ENCODE assay signal across 18 cellular contexts in genomic region chr4:105257817-105258495, GRCh38.
DNase-seq lines count a peak whose midpoint lies in the region; ATAC-seq, FAIRE-seq and TF ChIP-seq lines count a peak whose summit lies in the region.
"Had no signal": no experiment of that assay in that cellular context is flagged by ENCODE, and none has a peak within 500 bp of the region (broad histone marks: within the 10 kb centered on the region; RNA-seq: fewer than 3 reads in every experiment).

No MANE protein-coding gene starts in this region.

- H3K36me3 Mint-ChIP-seq in GM23338 (ENCODE audit: low read depth) = no peaks in the 10 kb centered on the region

- no peaks in the 10 kb centered on the region for H3K4me1 Mint-ChIP-seq in GM23338
- H3K4me1 Mint-ChIP-seq: activated T-helper 17 cell treated with anti-CD3 and anti-CD28 coated beads, Interleukin-2, amount 50 U/mL, for 72 hours; H9; naive thymus-derived CD8-positive, alpha-beta T cell had no signal

- no peak for FAIRE-seq in GM12891 (lab: Jason Lieb, UNC)

- no peaks in the 10 kb centered on the region for H3F3A ChIP-seq in GM23338 (replicated peaks; ENCODE audit: low read depth)
- no peaks in the 10 kb centered on the region for H3F3A ChIP-seq in neural cell (ENCODE audit: insufficient read depth, low read length, poor library complexity, severe bottlenecking)

- no peaks in the 10 kb centered on the region for H3K4me1 ChIP-seq in GM23338 (ENCODE audit: insufficient read depth)
- no peaks in the 10 kb centered on the region for H3K4me1 ChIP-seq in OCI-LY3 (ENCODE audit: low read length)
- H3K4me1 ChIP-seq: parathyroid adenoma, tibial artery had no signal

- TF ChIP-seq CTCF in GM23338 (conservative IDR thresholded peaks at IDR 0.05; ENCODE audit: low read depth in 2 of 2) (peak; percentile 16 to 22; a peak in 1 of 4 replicates), OCI-LY3 (IDR thresholded peaks at IDR 0.05; ENCODE audit: low read depth, low read length) (peak; percentile 23; the same call in 1 of the 2 replicates), choroid plexus epithelial cell (conservative IDR thresholded peaks at IDR 0.05; ENCODE audit: low read depth, low read length) (peak; percentile 39), neural cell (IDR thresholded peaks at IDR 0.05; ENCODE audit: poor library complexity, severe bottlenecking) (no peak)

- H4K20me1 ChIP-seq in GM23338 (replicated peaks; ENCODE audit: insufficient read depth) (0 out of 2 replicates have a peak, but pooled peaks cover 4% of the 10 kb centered on the region), OCI-LY3 (ENCODE audit: insufficient read depth, low read length) (no peaks in the 10 kb centered on the region), neural cell (ENCODE audit: insufficient read depth) (no peaks in the 10 kb centered on the region)

- no peak overlapping the region for H3K27ac Mint-ChIP-seq in GM23338
- H3K27ac Mint-ChIP-seq: activated T-helper 17 cell treated with anti-CD3 and anti-CD28 coated beads, Interleukin-2, amount 50 U/mL, for 72 hours; H9 had no signal

- H3K27me3 ChIP-seq in GM23338 (ENCODE audit: insufficient read depth) (no peaks in the 10 kb centered on the region), OCI-LY3 (ENCODE audit: low read depth, low read length) (no peaks in the 10 kb centered on the region), neural cell (ENCODE audit: insufficient read depth, low read depth, low read length) (no peaks in the 10 kb centered on the region)
- H3K27me3 ChIP-seq: tibial artery had no signal

- H3K79me2 ChIP-seq in GM23338 (replicated peaks; ENCODE audit: insufficient read depth) (no peaks in the 10 kb centered on the region), OCI-LY3 (ENCODE audit: low read length) (no peaks in the 10 kb centered on the region), neural cell (replicated peaks; ENCODE audit: insufficient read depth, low read length) (no peaks in the 10 kb centered on the region)
- H3K79me2 ChIP-seq: parathyroid adenoma had no signal

- H3K9ac ChIP-seq in OCI-LY3 (ENCODE audit: low read length) (no peak overlapping the region), neural cell (ENCODE audit: low read length) (no peak overlapping the region)
- H3K9ac ChIP-seq: parathyroid adenoma had no signal

- no peak for TF ChIP-seq EP300 in neural cell (conservative IDR thresholded peaks at IDR 0.05; ENCODE audit: poor library complexity, severe bottlenecking)

- no peak overlapping the region for H3K27ac ChIP-seq in GM23338 (ENCODE audit: low read depth)
- H3K27ac ChIP-seq in OCI-LY3 (ENCODE audit: low read length) = no peak overlapping the region
- no peak overlapping the region for H3K27ac ChIP-seq in neural cell (ENCODE audit: low read length)
- H3K27ac ChIP-seq: parathyroid adenoma, tibial artery had no signal

- H3K9me2 ChIP-seq in GM23338 (ENCODE audit: insufficient read depth) = no peaks in the 10 kb centered on the region
- H3K9me2 ChIP-seq in neural cell (ENCODE audit: insufficient read depth, low read length) = no peaks in the 10 kb centered on the region

- TF ChIP-seq RAD21 in neural cell (conservative IDR thresholded peaks at IDR 0.05) = no peak

- no peaks in the 10 kb centered on the region for H3K9me3 Mint-ChIP-seq in GM23338
- H3K9me3 Mint-ChIP-seq: activated T-helper 17 cell treated with anti-CD3 and anti-CD28 coated beads, Interleukin-2, amount 50 U/mL, for 72 hours; H9 had no signal

- no peak overlapping the region for H2AFZ ChIP-seq in GM23338
- H2AFZ ChIP-seq in OCI-LY3 (ENCODE audit: low read depth, low read length) = no peak overlapping the region
- no peak overlapping the region for H2AFZ ChIP-seq in neural cell (ENCODE audit: low read depth, low read length)
- H2AFZ ChIP-seq: parathyroid adenoma had no signal

- no peaks in the 10 kb centered on the region for H3K27me3 Mint-ChIP-seq in GM23338 (ENCODE audit: insufficient read depth, low read depth, poor library complexity)
- H3K27me3 Mint-ChIP-seq: activated T-helper 17 cell treated with anti-CD3 and anti-CD28 coated beads, Interleukin-2, amount 50 U/mL, for 72 hours; naive thymus-derived CD8-positive, alpha-beta T cell had no signal

- H3K4me3 Mint-ChIP-seq in GM23338 = no peak overlapping the region
- H3K4me3 Mint-ChIP-seq: activated T-helper 17 cell treated with anti-CD3 and anti-CD28 coated beads, Interleukin-2, amount 50 U/mL, for 72 hours; H9; naive thymus-derived CD8-positive, alpha-beta T cell had no signal

- H3K4me3 ChIP-seq in GM23338 (no peak overlapping the region), OCI-LY3 (ENCODE audit: low read length) (no peak overlapping the region), choroid plexus epithelial cell (ENCODE audit: low read depth, low read length) (no peak overlapping the region), neural cell (ENCODE audit: low read length) (no peak overlapping the region)
- H3K4me3 ChIP-seq: tibial artery had no signal

- ATAC-seq in GM23338 (no peak), GM19467 (IDR thresholded peaks at IDR 0.05; ENCODE audit: unreplicated experiment) (no peak)
- ATAC-seq: activated T-helper 17 cell treated with anti-CD3 and anti-CD28 coated beads, Interleukin-2, amount 50 U/mL, for 72 hours; naive thymus-derived CD8-positive, alpha-beta T cell; stimulated activated naive CD8-positive, alpha-beta T cell treated with anti-CD3 and anti-CD28 coated beads, Interleukin-15, Interleukin-2, amounts not matched to agents 100 U/mL and 50 U/mL, for 24 hours had no signal

- DNase-seq in GM23338 (ENCODE audit: low spot score) (no peak), choroid plexus epithelial cell (ENCODE audit: low read depth) (peak; percentile 10), GM12891 (ENCODE audit: insufficient read length, low spot score) (no peak), NCI-H2196 treated with DMSO at 0.1 percent for 48 hours (lab: John Stamatoyannopoulos, UW; ENCODE audit: unreplicated experiment) (no peak)
- DNase-seq: H9; mesenchymal stem cell; MV-4-11; naive thymus-derived CD8-positive, alpha-beta T cell; NCI-H1694 treated with DMSO at 0.1 percent for 48 hours; NCI-H2227 treated with DMSO at 0.1 percent for 48 hours; NCI-H774; stimulated activated naive CD8-positive, alpha-beta T cell treated with anti-CD3 and anti-CD28 coated beads, Interleukin-15, Interleukin-2, amounts not matched to agents 100 U/mL and 50 U/mL, for 24 hours; tibial artery had no signal

- H3K9me3 ChIP-seq in OCI-LY3 (ENCODE audit: insufficient read depth, low read length) = no peaks in the 10 kb centered on the region
- no peaks in the 10 kb centered on the region for H3K9me3 ChIP-seq in neural cell (ENCODE audit: low read length)

- H3K4me2 ChIP-seq in GM23338 (no peak overlapping the region), OCI-LY3 (ENCODE audit: low read length) (no peak overlapping the region), neural cell (ENCODE audit: low read length) (no peak overlapping the region)

- H3K36me3 ChIP-seq in GM23338 (ENCODE audit: insufficient read depth) (no peaks in the 10 kb centered on the region), OCI-LY3 (replicated peaks; ENCODE audit: low read depth, low read length) (peaks cover 13% of the 10 kb centered on the region), neural cell (ENCODE audit: insufficient read depth, low read length) (peaks cover 8% of the 10 kb centered on the region)

- no peak for TF ChIP-seq POLR2A in GM12891 (IDR thresholded peaks at IDR 0.05; ENCODE audit: low read depth, low read length)

TF ChIP-seq in GM23338, 12 proteins besides CTCF, POLR2A, EP300 and RAD21:
- TF ChIP-seq ETS1 (IDR thresholded peaks at IDR 0.05) (no peak), POLR2AphosphoS5 (IDR thresholded peaks at IDR 0.05; ENCODE audit: low read depth) (no peak), CREB1 (CRISPR knock-in tag; IDR thresholded peaks at IDR 0.05; ENCODE audit: low read depth) (no peak), NANOG (IDR thresholded peaks at IDR 0.05; ENCODE audit: borderline replicate concordance) (no peak)

TF ChIP-seq in neural cell, 6 proteins besides CTCF, POLR2A, EP300 and RAD21 (continues in another document):
- TF ChIP-seq POLR2AphosphoS5 (IDR thresholded peaks at IDR 0.05) = no peak

TF ChIP-seq in GM12891, 5 proteins besides CTCF, POLR2A, EP300 and RAD21:
- TF ChIP-seq TAF1 (IDR thresholded peaks at IDR 0.05; ENCODE audit: low read depth, low read length) = no peak
